13 cellular contexts compared by ENCODE assay signal in genomic region chr6:152246554-152247337, GRCh38.
DNase-seq lines count a peak whose midpoint lies in the region; ATAC-seq and TF ChIP-seq lines count a peak whose summit lies in the region.
"Had no signal": no experiment of that assay in that cellular context is flagged by ENCODE, and none has a peak within 500 bp of the region (broad histone marks: within the 10 kb centered on the region; RNA-seq: fewer than 3 reads in every experiment).

No MANE protein-coding gene starts in this region.

- H3K27ac ChIP-seq in brain microvascular endothelial cell (no peak overlapping the region), gastroesophageal sphincter (peak overlapping the region; percentile 32 to 74 (median 70)), psoas muscle (peak overlapping the region; percentile 61)
- H3K27ac ChIP-seq: parathyroid adenoma had no signal

- peaks cover 29% of the 10 kb centered on the region for H3K36me3 ChIP-seq in brain microvascular endothelial cell (replicated peaks)
- peaks cover 0 to 31% of the 10 kb centered on the region in 2 donors for H3K36me3 ChIP-seq in gastroesophageal sphincter
- H3K36me3 ChIP-seq in psoas muscle (ENCODE audit: insufficient read depth in 1 of 2, low read depth in 1 of 2): peaks cover 0 to 26% of the 10 kb centered on the region in 2 donors

- H3K4me3 ChIP-seq in brain microvascular endothelial cell (ENCODE audit: low read depth, low read length): no peak overlapping the region
- no peak overlapping the region for H3K4me3 ChIP-seq in gastroesophageal sphincter
- peak overlapping the region; percentile 33 for H3K4me3 ChIP-seq in psoas muscle

- TF ChIP-seq CTCF in brain microvascular endothelial cell (IDR thresholded peaks at IDR 0.05; ENCODE audit: low read depth, low read length, missing control alignments): no peak
- TF ChIP-seq CTCF in gastroesophageal sphincter (IDR thresholded peaks at IDR 0.05): no peak
- TF ChIP-seq CTCF in psoas muscle (IDR thresholded peaks at IDR 0.05): no peak

- no peaks in the 10 kb centered on the region for H3K9me3 ChIP-seq in gastroesophageal sphincter
- H3K9me3 ChIP-seq in psoas muscle: no peaks in the 10 kb centered on the region

- peak; percentile 65 for ATAC-seq in gastroesophageal sphincter
- peak; percentile 71 to 92 (median 84) for ATAC-seq in psoas muscle
- no peak for ATAC-seq in HG03095 (IDR thresholded peaks at IDR 0.05; ENCODE audit: unreplicated experiment)
- no peak for ATAC-seq in GM21423 (IDR thresholded peaks at IDR 0.05; ENCODE audit: unreplicated experiment)
- ATAC-seq: HepG2 had no signal

- intact Hi-C loops in psoas muscle (cut with DNase I): no loop called here

- DNase-seq in AG08396 (ENCODE audit: low spot score) (peak; percentile 29), brain microvascular endothelial cell (peak; percentile 13), psoas muscle (no peak), LoVo (ENCODE audit: low spot score) (no peak), GM19238 (ENCODE audit: insufficient read length, low spot score) (no peak)
- DNase-seq: activated naive CD8-positive, alpha-beta T cell treated with anti-CD3 and anti-CD28 coated beads for 36 hours; foreskin melanocyte; GDM1 had no signal

- H3K4me1 ChIP-seq in gastroesophageal sphincter (peaks cover 25 to 61% (median 36%) of the 10 kb centered on the region in 3 donors), psoas muscle (peaks cover 43% of the 10 kb centered on the region)
- H3K4me1 ChIP-seq: parathyroid adenoma had no signal

- no peak for TF ChIP-seq POLR2A in gastroesophageal sphincter (IDR thresholded peaks at IDR 0.05)

- in situ Hi-C loops in brain microvascular endothelial cell (cut with HindIII; ENCODE audit: low pct_ligation_motif_present, low sequenced_read_pairs): no loop called here

- no peak for TF ChIP-seq EP300 in gastroesophageal sphincter (IDR thresholded peaks at IDR 0.05)

- 69 to 100% methylated on average over 2 to 4 of the region's 4 CpGs for WGBS in gastroesophageal sphincter (ENCODE audit: low coverage in 1 of 2), 2 donors
- 46 to 62% (median 53%) methylated on average over 4 of the region's 4 CpGs for WGBS in psoas muscle, 3 donors

- H3K27me3 ChIP-seq in brain microvascular endothelial cell (replicated peaks) (no peaks in the 10 kb centered on the region), gastroesophageal sphincter (no peaks in the 10 kb centered on the region), psoas muscle (ENCODE audit: insufficient read depth in 3 of 3, low read length in 2 of 3) (no peaks in the 10 kb centered on the region)

Comparison
In these comparisons a context has a peak if more than half of its experiments do, and no peak if none do; other contexts are left out.
1. DNase-seq: peak in AG08396 (single experiment) and brain microvascular endothelial cell (single experiment); none in psoas muscle (0 of 2), LoVo (single experiment) and GM19238 (single experiment).
2. ATAC-seq: peak in gastroesophageal sphincter (single experiment) and psoas muscle (4 of 4); none in HG03095 (single experiment) and GM21423 (single experiment).